In the genomic region with DNA sequence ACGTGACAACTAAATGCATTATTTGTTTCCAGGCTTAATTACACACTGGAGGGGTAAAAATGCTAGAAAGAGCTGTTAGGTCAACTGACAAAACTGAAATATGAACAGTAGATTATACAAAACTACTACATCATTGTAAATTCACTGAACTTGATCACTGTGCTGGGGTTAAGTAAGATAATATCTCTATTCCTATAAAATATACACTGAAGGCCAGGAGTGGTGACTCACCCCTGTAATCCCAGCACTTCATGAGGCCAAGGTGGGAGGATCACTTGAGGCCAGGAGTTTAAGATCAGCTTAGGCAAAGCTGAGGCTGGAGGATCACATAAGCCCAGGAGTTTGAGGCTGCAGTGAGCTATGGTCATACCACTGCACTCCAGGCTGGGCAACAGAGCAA, we compare ENCODE assay signal across 20 cellular contexts. TPM values are rescaled to one million over a fixed set of nuclear protein-coding genes. Genes with fewer than 3 reads are reported as not detected.
A peak's percentile ranks its signal among the peaks of the same experiment; 100 is the strongest.
DNase-seq lines count a peak whose midpoint lies in the region; ATAC-seq and TF ChIP-seq lines count a peak whose summit lies in the region.
"Had no signal": no experiment of that assay in that cellular context is flagged by ENCODE, and none has a peak within 500 bp of the region (broad histone marks: within the 10 kb centered on the region; RNA-seq: fewer than 3 reads in every experiment).

No MANE protein-coding gene starts in this region.

- intact Hi-C loops in mammary epithelial cell (cut with micrococcal nuclease): no loop called here

- no peaks in the 10 kb centered on the region for H4K20me1 ChIP-seq in mammary epithelial cell (ENCODE audit: insufficient read depth, low read length)

- H3K27ac Mint-ChIP-seq in stimulated activated naive CD8-positive, alpha-beta T cell treated with anti-CD3 and anti-CD28 coated beads, Interleukin-15, amount 100 ng/mL, for 72 hours: no peak overlapping the region
- H3K27ac Mint-ChIP-seq: activated B cell treated with CpG ODN at 0.5 μM for 24 hours; activated T-helper 2 cell treated with anti-CD3 and anti-CD28 coated beads, Interferon-gamma antibody, Interleukin-2, Interleukin-4, amounts not matched to agents 10 μg/mL and 5 μg/mL and 100 μg/mL, durations not matched to agents 14 hours and 24 hours and 36 hours had no signal

- in situ Hi-C loops in mammary epithelial cell (cut with MboI; ENCODE audit: low sequenced_read_pairs in 2 of 2): no loop called here

- no peaks in the 10 kb centered on the region for H3K9me3 ChIP-seq in mammary epithelial cell (replicated peaks; ENCODE audit: insufficient read depth, low read length)
- H3K9me3 ChIP-seq: prostate gland had no signal

- H3K4me1 Mint-ChIP-seq in stimulated activated naive CD8-positive, alpha-beta T cell treated with anti-CD3 and anti-CD28 coated beads, Interleukin-15, amount 100 ng/mL, for 72 hours: no peaks in the 10 kb centered on the region
- H3K4me1 Mint-ChIP-seq: activated B cell treated with CpG ODN at 0.5 μM for 24 hours had no signal

- no peaks in the 10 kb centered on the region for H3K9me3 Mint-ChIP-seq in stimulated activated naive CD8-positive, alpha-beta T cell treated with anti-CD3 and anti-CD28 coated beads, Interleukin-15, amount 100 ng/mL, for 72 hours
- H3K9me3 Mint-ChIP-seq: activated T-helper 2 cell treated with anti-CD3 and anti-CD28 coated beads, Interferon-gamma antibody, Interleukin-2, Interleukin-4, amounts not matched to agents 10 μg/mL and 5 μg/mL and 100 μg/mL, durations not matched to agents 14 hours and 24 hours and 36 hours had no signal

- CTCF ChIA-PET in mammary epithelial cell (lab: Charles Lee; ENCODE audit: low non-redundant PET): no interaction called here

- no peaks in the 10 kb centered on the region for H3K79me2 ChIP-seq in mammary epithelial cell (ENCODE audit: insufficient read depth, low read length)

- peak; percentile 70 for DNase-seq in H4 (ENCODE audit: low spot score)
- DNase-seq in NCI-H82 treated with DMSO at 0.1 percent for 48 hours (lab: John Stamatoyannopoulos, UW; ENCODE audit: unreplicated experiment): peak; percentile 46
- DNase-seq in mammary epithelial cell: peak; percentile 58
- peak; percentile 31 for DNase-seq in kidney tubule cell (ENCODE audit: low spot score)
- DNase-seq in NCI-H2107 (lab: John Stamatoyannopoulos, UW): no peak
- no peak for DNase-seq in stimulated activated naive CD8-positive, alpha-beta T cell treated with anti-CD3 and anti-CD28 coated beads, Interleukin-15, amount 100 ng/mL, for 72 hours
- DNase-seq in NCI-H1436 treated with DMSO at 0.1 percent for 48 hours (lab: John Stamatoyannopoulos, UW): no peak
- no peak for DNase-seq in substantia nigra (lab: John Stamatoyannopoulos, UW)
- DNase-seq: activated B cell treated with CpG ODN at 0.5 μM for 24 hours, aorta, Calu3, dermis blood vessel endothelial cell, NCI-H1694 treated with DMSO at 0.1 percent for 48 hours, NCI-H510A treated with DMSO at 0.1 percent for 48 hours had no signal

- dilution Hi-C loops in mammary epithelial cell (cut with HindIII; ENCODE audit: low sequenced_read_pairs): no loop called here

- no peak for TF ChIP-seq CTCF in mammary epithelial cell (conservative IDR thresholded peaks at IDR 0.05 in 1 of 2, IDR thresholded peaks at IDR 0.05 in 1 of 2; ENCODE audit: extremely low read depth in 1 of 2, insufficient read depth in 1 of 2, low read depth in 1 of 2, low read length in 2 of 2)

- H3K36me3 ChIP-seq in mammary epithelial cell (ENCODE audit: insufficient read depth, low read length): no peaks in the 10 kb centered on the region
- H3K36me3 ChIP-seq: prostate gland had no signal

- no peak overlapping the region for H3K9ac ChIP-seq in mammary epithelial cell (ENCODE audit: insufficient read depth, low read length)
- H3K9ac ChIP-seq: KMS-11 had no signal

- BruUV-seq in mammary epithelial cell (replicated peaks; lab: Mats Ljungman, UMichigan): no TSS peak

- H3K27me3 ChIP-seq in mammary epithelial cell (ENCODE audit: insufficient read depth, low read length): peaks cover 2% of the 10 kb centered on the region

- no peak overlapping the region for H2AFZ ChIP-seq in mammary epithelial cell (ENCODE audit: low read depth, low read length)

- H3K4me2 ChIP-seq in mammary epithelial cell (ENCODE audit: insufficient read depth, low read depth, low read length): peak overlapping the region; percentile 21
- H3K4me2 ChIP-seq: KMS-11 had no signal

- ATAC-seq in stimulated activated naive CD8-positive, alpha-beta T cell treated with anti-CD3 and anti-CD28 coated beads, Interleukin-15, amount 100 ng/mL, for 72 hours: no peak

- peaks cover 17% of the 10 kb centered on the region for H3K4me1 ChIP-seq in mammary epithelial cell (ENCODE audit: insufficient read depth, low read length)
- H3K4me1 ChIP-seq: prostate gland had no signal

- H3K4me3 Mint-ChIP-seq in stimulated activated naive CD8-positive, alpha-beta T cell treated with anti-CD3 and anti-CD28 coated beads, Interleukin-15, amount 100 ng/mL, for 72 hours: no peak overlapping the region
- H3K4me3 Mint-ChIP-seq: activated B cell treated with CpG ODN at 0.5 μM for 24 hours had no signal

- H3K4me3 ChIP-seq in mammary epithelial cell (replicated peaks in 1 of 3; ENCODE audit: insufficient read depth in 1 of 3, low read depth in 2 of 3, low read length in 3 of 3): no peak overlapping the region
- H3K4me3 ChIP-seq: prostate gland had no signal

- H3K27me3 Mint-ChIP-seq in stimulated activated naive CD8-positive, alpha-beta T cell treated with anti-CD3 and anti-CD28 coated beads, Interleukin-15, amount 100 ng/mL, for 72 hours: peaks cover 35% of the 10 kb centered on the region

- 91% methylated on average over 1 of the region's 1 CpG for WGBS in mammary epithelial cell (ENCODE audit: low coverage, missing lambda C conversion rate)

- H3K27ac ChIP-seq in mammary epithelial cell (ENCODE audit: insufficient read depth, low read depth, low read length): no peak overlapping the region
- H3K27ac ChIP-seq in substantia nigra (ENCODE audit: low read depth, low read length, poor library complexity, severe bottlenecking): no peak overlapping the region
- H3K27ac ChIP-seq: KMS-11, prostate gland had no signal

RNA-seq across cellular contexts. Expression of a gene that starts 31.8 kb away (rescaled TPM):
- total RNA-seq in H4 (2014; rRNA removed; shearing (Covaris generic)): 0.45 and 0.50 TPM in 2 replicates
- total RNA-seq in mammary epithelial cell: not detected
- not detected for polyA plus RNA-seq in mammary epithelial cell
- not detected for polyA minus RNA-seq in mammary epithelial cell
- total RNA-seq: activated B cell treated with CpG ODN at 0.5 μM for 24 hours; activated CD8-positive, alpha-beta memory T cell treated with anti-CD3 and anti-CD28 coated beads for 36 hours; activated T-helper 2 cell treated with anti-CD3 and anti-CD28 coated beads, Interferon-gamma antibody, Interleukin-2, Interleukin-4, amounts not matched to agents 10 μg/mL and 5 μg/mL and 100 μg/mL, durations not matched to agents 14 hours and 24 hours and 36 hours; dermis blood vessel endothelial cell; OCI-LY7 had no signal
- polyA plus RNA-seq: liver had no signal

RNA-seq across cellular contexts. Expression of a gene that starts 52.1 kb away (rescaled TPM):
- 3.1 and 3.7 TPM in 2 replicates for total RNA-seq in H4 (2014; rRNA removed; shearing (Covaris generic))
- total RNA-seq in mammary epithelial cell: 10 to 100 TPM; 25.4 to 29.8 TPM
- 18.2 TPM for polyA plus RNA-seq in mammary epithelial cell
- polyA minus RNA-seq in mammary epithelial cell: 37.5 TPM
- total RNA-seq: activated T-helper 2 cell treated with anti-CD3 and anti-CD28 coated beads, Interferon-gamma antibody, Interleukin-2, Interleukin-4, amounts not matched to agents 10 μg/mL and 5 μg/mL and 100 μg/mL, durations not matched to agents 14 hours and 24 hours and 36 hours; dermis blood vessel endothelial cell; OCI-LY7 had no signal

Comparison
In these comparisons a context has a peak if more than half of its experiments do, and no peak if none do; other contexts are left out.
1. DNase-seq: peak in H4 (single experiment), NCI-H82 treated with DMSO at 0.1 percent for 48 hours (single experiment), mammary epithelial cell (single experiment) and kidney tubule cell (single experiment); none in NCI-H2107 (single experiment), stimulated activated naive CD8-positive, alpha-beta T cell treated with anti-CD3 and anti-CD28 coated beads, Interleukin-15, amount 100 ng/mL, for 72 hours (0 of 2), NCI-H1436 treated with DMSO at 0.1 percent for 48 hours (single experiment) and substantia nigra (0 of 49).